27 cellular contexts compared by ENCODE assay signal in the genomic region with DNA sequence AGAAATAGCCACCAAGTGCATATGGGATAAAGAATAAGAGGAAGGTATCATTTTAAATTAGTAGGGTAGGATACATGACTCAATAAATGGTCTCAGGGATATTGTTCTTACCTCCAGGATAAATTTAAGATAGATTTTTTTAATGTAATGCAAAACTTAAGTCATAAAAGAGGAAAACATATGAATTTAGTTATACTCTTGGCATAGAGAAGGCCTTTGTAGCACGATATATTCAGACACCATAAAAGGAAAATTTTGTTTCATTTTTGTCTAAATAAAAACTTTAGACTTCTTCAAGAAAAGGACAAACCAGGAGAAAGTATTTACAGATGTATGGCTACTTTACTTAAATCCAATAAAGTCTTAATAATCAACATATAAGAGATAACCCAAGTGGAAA.
"Had no signal": no experiment of that assay in that cellular context is flagged by ENCODE, and none has a peak within 500 bp of the region (broad histone marks: within the 10 kb centered on the region; RNA-seq: fewer than 3 reads in every experiment).

No MANE protein-coding gene starts in this region.

- H2AFZ ChIP-seq: hepatocyte, neural progenitor cell had no signal

- H3K79me2 ChIP-seq: hepatocyte had no signal

- H3K9me3 ChIP-seq: gastrocnemius medialis, heart left ventricle, prostate gland, right atrium auricular region, suprapubic skin, transverse colon, upper lobe of right lung, uterus had no signal

- H3K4me2 ChIP-seq: hepatocyte, neural progenitor cell, smooth muscle cell had no signal

- H3K4me3 ChIP-seq: gastrocnemius medialis, heart left ventricle, hepatocyte, lung, neural progenitor cell, prostate gland, right atrium auricular region, smooth muscle cell, suprapubic skin, transverse colon, upper lobe of right lung, uterus had no signal

- H3K36me3 Mint-ChIP-seq: memory B cell; natural killer cell treated with Interleukin-12 subunit alpha and Interleukin-12 subunit beta and Interleukin-15 and Interleukin-18, amount 100 ng/mL, for 72 hours; neural progenitor cell had no signal

- DNase-seq: effector CD8-positive, alpha-beta T cell; gastrocnemius medialis; heart left ventricle; kidney; stimulated activated CD4-positive, alpha-beta T cell treated with anti-CD3 and anti-CD28 coated beads, Interleukin-12 subunit alpha, Interleukin-12 subunit beta, amount 100 ng/mL, for 4 hours; stimulated activated CD4-positive, alpha-beta T cell treated with anti-CD3 and anti-CD28 coated beads, Interleukin-1b, Interleukin-23, amount 100 ng/mL, for 48 hours; stimulated activated CD4-positive, alpha-beta T cell treated with anti-CD3 and anti-CD28 coated beads, Interleukin-4, amount 100 ng/mL, for 1 hour; stimulated activated naive CD4-positive, alpha-beta T cell; transverse colon; uterus had no signal

- H3K4me1 ChIP-seq: gastrocnemius medialis, heart left ventricle, neural progenitor cell, prostate gland, right atrium auricular region, suprapubic skin, transverse colon, upper lobe of right lung, uterus had no signal

- H3K27me3 ChIP-seq: gastrocnemius medialis, heart left ventricle, hepatocyte, neural progenitor cell, right atrium auricular region, suprapubic skin, transverse colon, upper lobe of right lung, uterus had no signal

- H3K4me3 Mint-ChIP-seq: dendritic cell treated with granulocyte-macrophage colony-stimulating factor and Interleukin-4, amounts not matched to agents 40 ng/mL and 50 ng/mL, for 4 days; endodermal cell; memory B cell; natural killer cell treated with Interleukin-12 subunit alpha and Interleukin-12 subunit beta and Interleukin-15 and Interleukin-18, amount 100 ng/mL, for 72 hours; neural progenitor cell; stimulated activated naive CD8-positive, alpha-beta T cell treated with anti-CD3 and anti-CD28 coated beads, Interleukin-15, amount 100 ng/mL, for 72 hours had no signal

- H3K4me1 Mint-ChIP-seq: neural progenitor cell had no signal

- H3K9ac ChIP-seq: neural progenitor cell had no signal

- ATAC-seq: esophagus mucosa; gastrocnemius medialis; heart left ventricle; left lobe of liver; natural killer cell treated with Interleukin-12 subunit alpha and Interleukin-12 subunit beta and Interleukin-15 and Interleukin-18, amount 100 ng/mL, for 72 hours; sciatic nerve; stimulated activated naive CD8-positive, alpha-beta T cell treated with anti-CD3 and anti-CD28 coated beads, Interleukin-15, amount 100 ng/mL, for 72 hours had no signal

- H3K27me3 Mint-ChIP-seq: dendritic cell treated with granulocyte-macrophage colony-stimulating factor and Interleukin-4, amounts not matched to agents 40 ng/mL and 50 ng/mL, for 4 days; memory B cell; natural killer cell treated with Interleukin-12 subunit alpha and Interleukin-12 subunit beta and Interleukin-15 and Interleukin-18, amount 100 ng/mL, for 72 hours; stimulated activated naive CD8-positive, alpha-beta T cell treated with anti-CD3 and anti-CD28 coated beads, Interleukin-15, amount 100 ng/mL, for 72 hours had no signal

- H3K27ac ChIP-seq: epithelial cell of prostate, gastrocnemius medialis, heart left ventricle, hepatocyte, neural progenitor cell, prostate gland, right atrium auricular region, suprapubic skin, transverse colon, upper lobe of right lung, uterus had no signal

- H3K27ac Mint-ChIP-seq: dendritic cell treated with granulocyte-macrophage colony-stimulating factor and Interleukin-4, amounts not matched to agents 40 ng/mL and 50 ng/mL, for 4 days; endodermal cell; memory B cell; natural killer cell treated with Interleukin-12 subunit alpha and Interleukin-12 subunit beta and Interleukin-15 and Interleukin-18, amount 100 ng/mL, for 72 hours; neural progenitor cell had no signal

- H3K36me3 ChIP-seq: gastrocnemius medialis, heart left ventricle, neural progenitor cell, prostate gland, right atrium auricular region, suprapubic skin, transverse colon, upper lobe of right lung, uterus had no signal

- H3K9me3 Mint-ChIP-seq: dendritic cell treated with granulocyte-macrophage colony-stimulating factor and Interleukin-4, amounts not matched to agents 40 ng/mL and 50 ng/mL, for 4 days; endodermal cell; memory B cell; natural killer cell treated with Interleukin-12 subunit alpha and Interleukin-12 subunit beta and Interleukin-15 and Interleukin-18, amount 100 ng/mL, for 72 hours; neural progenitor cell had no signal
